ENCODE assay signal across 21 cellular contexts in the genomic region with DNA sequence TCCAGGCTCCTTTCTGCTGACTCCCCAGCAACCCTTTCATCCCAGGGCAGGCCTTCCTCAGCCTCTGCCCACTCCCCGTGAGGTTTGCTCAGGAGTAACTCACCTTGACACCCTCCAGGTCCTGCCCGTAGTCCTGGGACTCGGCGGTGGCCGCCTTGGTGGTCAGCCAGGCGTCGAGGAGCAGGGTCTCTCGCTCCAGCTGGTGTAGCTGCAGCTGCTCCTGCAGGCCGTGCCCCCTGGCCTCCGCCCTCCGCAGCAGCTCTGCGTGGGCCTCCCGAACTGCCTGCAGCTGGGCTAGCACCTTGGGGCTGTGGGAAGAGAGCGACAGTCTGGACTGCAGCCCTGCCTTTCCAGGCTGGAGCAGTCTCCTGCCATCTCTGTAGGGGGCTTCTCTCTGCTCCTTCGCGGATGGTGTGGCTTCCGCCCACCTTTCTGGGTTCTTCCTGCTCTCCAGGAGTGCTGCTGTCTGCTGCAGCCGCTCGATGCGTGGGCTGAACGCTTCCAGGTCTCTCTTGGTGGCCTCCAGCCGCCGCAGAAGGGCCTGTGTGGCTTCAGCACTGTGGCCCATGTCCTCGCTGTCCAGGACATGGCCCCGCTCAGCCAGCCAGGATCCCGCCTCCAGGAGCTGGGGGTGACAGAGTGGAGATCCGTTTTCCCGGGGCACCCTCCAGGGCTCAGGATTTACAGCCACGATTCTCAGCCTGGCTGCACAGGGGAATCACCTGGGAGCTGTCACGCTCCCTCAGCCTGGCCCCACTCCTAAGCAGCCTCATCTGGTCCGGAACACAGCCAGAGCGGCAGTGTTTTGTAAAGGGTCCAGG.
"Had no signal": no experiment of that assay in that cellular context is flagged by ENCODE, and none has a peak within 500 bp of the region (broad histone marks: within the 10 kb centered on the region; RNA-seq: fewer than 3 reads in every experiment).

No MANE protein-coding gene starts in this region.

- H3K27ac Mint-ChIP-seq: activated naive CD8-positive, alpha-beta T cell treated with anti-CD3 and anti-CD28 coated beads for 36 hours; activated T-cell treated with anti-CD3 and anti-CD28 coated beads, Interleukin-2, amount 50 U/mL, for 72 hours; mesothelial cell of epicardium; T-helper 1 cell treated with Interleukin-12 subunit alpha and Interleukin-12 subunit beta and Interleukin-4 antibody, amounts not matched to agents 30 μg/mL and 1 μg/mL, for 36 hours had no signal

- H3K27me3 Mint-ChIP-seq: activated naive CD8-positive, alpha-beta T cell treated with anti-CD3 and anti-CD28 coated beads for 36 hours had no signal

- DNase-seq: activated CD4-positive, alpha-beta T cell treated with anti-CD3 and anti-CD28 coated beads, Interleukin-2, amount 50 U/mL, for 1 hour; activated CD4-positive, CD25-positive, alpha-beta regulatory T cell treated with anti-CD3 and anti-CD28 coated beads, Interleukin-2, amount 50 U/mL, for 72 hours; activated gamma-delta T cell treated with Interleukin-2 at 50 U/mL for 16 hours; activated naive CD8-positive, alpha-beta T cell treated with anti-CD3 and anti-CD28 coated beads for 36 hours; activated T-cell treated with anti-CD3 and anti-CD28 coated beads, Interleukin-2, amount 50 U/mL, for 72 hours; amniotic stem cell; dermis blood vessel endothelial cell; effector memory CD4-positive, alpha-beta T cell; foreskin fibroblast; islet precursor cell; right cardiac atrium; stimulated activated naive CD8-positive, alpha-beta T cell treated with anti-CD3 and anti-CD28 coated beads, Interleukin-15, Interleukin-2, amounts not matched to agents 100 U/mL and 50 U/mL, for 24 hours; transverse colon had no signal

- H3K4me3 Mint-ChIP-seq: activated naive CD8-positive, alpha-beta T cell treated with anti-CD3 and anti-CD28 coated beads for 36 hours; activated T-cell treated with anti-CD3 and anti-CD28 coated beads, Interleukin-2, amount 50 U/mL, for 72 hours; mesothelial cell of epicardium; T-helper 1 cell treated with Interleukin-12 subunit alpha and Interleukin-12 subunit beta and Interleukin-4 antibody, amounts not matched to agents 30 μg/mL and 1 μg/mL, for 36 hours had no signal

- H3K27me3 ChIP-seq: cardiac muscle cell, hepatocyte, vagina had no signal

- ATAC-seq: activated T-cell treated with anti-CD3 and anti-CD28 coated beads, Interleukin-2, amount 50 U/mL, for 72 hours; left lobe of liver; right cardiac atrium; stimulated activated naive CD8-positive, alpha-beta T cell treated with anti-CD3 and anti-CD28 coated beads, Interleukin-15, Interleukin-2, amounts not matched to agents 100 U/mL and 50 U/mL, for 24 hours had no signal

- H3K9me3 Mint-ChIP-seq: activated naive CD8-positive, alpha-beta T cell treated with anti-CD3 and anti-CD28 coated beads for 36 hours; activated T-cell treated with anti-CD3 and anti-CD28 coated beads, Interleukin-2, amount 50 U/mL, for 72 hours; mesothelial cell of epicardium; T-helper 1 cell treated with Interleukin-12 subunit alpha and Interleukin-12 subunit beta and Interleukin-4 antibody, amounts not matched to agents 30 μg/mL and 1 μg/mL, for 36 hours had no signal

- H3K4me3 ChIP-seq: cardiac muscle cell, hepatocyte, prostate gland, skin epidermis, transverse colon, vagina had no signal

- H3K4me1 Mint-ChIP-seq: activated naive CD8-positive, alpha-beta T cell treated with anti-CD3 and anti-CD28 coated beads for 36 hours had no signal

- H3K4me1 ChIP-seq: prostate gland, transverse colon had no signal

- H3K36me3 ChIP-seq: cardiac muscle cell, prostate gland, transverse colon, vagina had no signal

- H3K9me3 ChIP-seq: prostate gland, transverse colon, vagina had no signal

- H3K27ac ChIP-seq: cardiac muscle cell, hepatocyte, prostate gland, skin epidermis, transverse colon, vagina had no signal

- H3K36me3 Mint-ChIP-seq: activated naive CD8-positive, alpha-beta T cell treated with anti-CD3 and anti-CD28 coated beads for 36 hours; mesothelial cell of epicardium had no signal
